Comparison of ENCODE assay signal across 22 cellular contexts in the genomic region with DNA sequence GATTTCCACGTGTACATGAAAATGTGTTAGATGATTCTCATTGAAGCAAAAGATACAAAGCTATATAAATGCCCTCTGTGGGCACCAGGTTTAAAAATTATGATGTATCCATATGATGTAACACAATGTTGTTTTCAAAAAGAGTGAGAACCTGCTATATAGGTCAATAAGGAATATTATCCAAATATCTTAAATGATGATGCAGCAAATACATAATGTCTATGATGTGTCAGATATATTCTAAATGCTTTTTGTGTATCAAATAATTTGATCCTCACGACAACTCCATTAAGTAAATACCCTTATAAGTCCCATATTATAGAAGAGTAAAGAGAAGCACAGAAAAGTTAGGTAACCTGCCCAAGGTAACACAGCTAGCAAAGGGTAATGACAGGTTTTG.
DNase-seq lines count a peak whose midpoint lies in the region; ATAC-seq, FAIRE-seq and TF ChIP-seq lines count a peak whose summit lies in the region.
"Had no signal": no experiment of that assay in that cellular context is flagged by ENCODE, and none has a peak within 500 bp of the region (broad histone marks: within the 10 kb centered on the region; RNA-seq: fewer than 3 reads in every experiment).

No MANE protein-coding gene starts in this region.

- no peaks in the 10 kb centered on the region for H3K4me1 ChIP-seq in HepG2 (ENCODE audit: insufficient read depth, low read length)
- no peaks in the 10 kb centered on the region for H3K4me1 ChIP-seq in right lobe of liver
- H3K4me1 ChIP-seq in PC-3 (ENCODE audit: insufficient read depth, low read length), result peaks cover 43% of the 10 kb centered on the region
- H3K4me1 ChIP-seq: BLaER1, Caco-2 had no signal

- 1% methylated on average over 2 of the region's 2 CpGs for WGBS in HepG2 (ENCODE audit: low lambda C conversion rate)
- 70% methylated on average over 2 of the region's 2 CpGs for WGBS in right lobe of liver (ENCODE audit: insufficient coverage, low coverage, low lambda C conversion rate, missing lambda C conversion rate)

- H3K27ac ChIP-seq in HepG2 (ENCODE audit: extremely low read length, insufficient read depth, low read length), result no peak overlapping the region
- no peak overlapping the region for H3K27ac ChIP-seq in right lobe of liver
- peak overlapping the region; percentile 52 for H3K27ac ChIP-seq in PC-3 (ENCODE audit: low read length)
- H3K27ac ChIP-seq: 22Rv1, BLaER1 had no signal

- TF ChIP-seq POLR2A in HepG2 (IDR thresholded peaks at IDR 0.05; ENCODE audit: insufficient read depth in 1 of 2, low read depth in 2 of 2, low read length in 2 of 2) (no peak), right lobe of liver (IDR thresholded peaks at IDR 0.05) (no peak)

- POLR2A ChIA-PET in HepG2 (lab: Yijun Ruan, JAX), result no interaction called here
- POLR2A ChIA-PET in PC-3 (lab: Charles Lee; ENCODE audit: unreplicated experiment), result no interaction called here

- in situ Hi-C loops in HepG2 (cut with HindIII; ENCODE audit: extremely low pct_ligation_motif_present, low pct_unique_long_range_greater_than_20kb), result no loop called here

- TF ChIP-seq EP300 in HepG2 (IDR thresholded peaks at IDR 0.05; ENCODE audit: low read depth in 2 of 2, low read length in 2 of 2), result no peak
- no peak for TF ChIP-seq EP300 in HepG2 (CRISPR knock-in tag; IDR thresholded peaks at IDR 0.05; ENCODE audit: borderline replicate concordance)

- no peaks in the 10 kb centered on the region for H3K27me3 ChIP-seq in HepG2 (ENCODE audit: control insufficient read depth in 1 of 2, insufficient read depth in 2 of 2, low read length in 2 of 2)
- no peaks in the 10 kb centered on the region for H3K27me3 ChIP-seq in right lobe of liver
- H3K27me3 ChIP-seq in PC-3 (ENCODE audit: low read length), result no peaks in the 10 kb centered on the region
- H3K27me3 ChIP-seq: BE2C, BLaER1 had no signal

- H3K79me2 ChIP-seq in HepG2 (ENCODE audit: insufficient read depth, low read length) (no peaks in the 10 kb centered on the region), PC-3 (ENCODE audit: low read length) (no peaks in the 10 kb centered on the region)

- TF ChIP-seq RAD21 in HepG2 (CRISPR knock-in tag; IDR thresholded peaks at IDR 0.05), result no peak

- H3K9me3 ChIP-seq in HepG2 (ENCODE audit: low read length), result no peaks in the 10 kb centered on the region
- no peaks in the 10 kb centered on the region for H3K9me3 ChIP-seq in right lobe of liver
- H3K9me3 ChIP-seq in PC-3 (ENCODE audit: low read length), result no peaks in the 10 kb centered on the region
- H3K9me3 ChIP-seq: BE2C, BLaER1, Caco-2 had no signal

- no peak overlapping the region for H3K4me2 ChIP-seq in HepG2 (ENCODE audit: low read depth, low read length)
- no peak overlapping the region for H3K4me2 ChIP-seq in PC-3 (ENCODE audit: low read length)
- H3K4me2 ChIP-seq: BLaER1 had no signal

- H2AFZ ChIP-seq in HepG2 (ENCODE audit: low read length), result no peak overlapping the region
- no peak overlapping the region for H2AFZ ChIP-seq in PC-3 (ENCODE audit: low read length)

- H3K9ac ChIP-seq in HepG2 (ENCODE audit: insufficient read depth, low read depth, low read length) (no peak overlapping the region), PC-3 (ENCODE audit: low read length) (no peak overlapping the region)
- H3K9ac ChIP-seq: BLaER1 had no signal

- H3K36me3 ChIP-seq in HepG2 (replicated peaks in 1 of 2; ENCODE audit: control insufficient read depth in 1 of 2, insufficient read depth in 2 of 2, low read length in 2 of 2), result no peaks in the 10 kb centered on the region
- H3K36me3 ChIP-seq in right lobe of liver, result no peaks in the 10 kb centered on the region
- no peaks in the 10 kb centered on the region for H3K36me3 ChIP-seq in PC-3 (ENCODE audit: low read depth, low read length)
- H3K36me3 ChIP-seq: BE2C, BLaER1 had no signal

- BruUV-seq in HepG2 (replicated peaks; lab: Mats Ljungman, UMichigan) (no TSS peak), PC-3 (replicated peaks; lab: Mats Ljungman, UMichigan) (no TSS peak)

- no peaks in the 10 kb centered on the region; the same call in 1 of the 2 replicates for H3K9me2 ChIP-seq in PC-3 (replicated peaks; ENCODE audit: low read length)

- CTCF ChIA-PET in HepG2 (lab: Yijun Ruan, JAX; ENCODE audit: low intra/inter-chr PET ratio, low total read pairs) (no interaction called here), PC-3 (lab: Charles Lee) (interaction anchor here (0.6 kb wide), 2 partner anchors 348 to 1034 kb away, joined by 3 to 10 read pairs; no protein-coding TSS in a partner anchor)

- DNase-seq in HepG2 (ENCODE audit: low spot score), result no peak
- no peak for DNase-seq in right lobe of liver
- no peak for DNase-seq in PC-3
- DNase-seq in activated CD4-positive, CD25-positive, alpha-beta regulatory T cell treated with anti-CD3 and anti-CD28 coated beads, Interleukin-2, amount 50 U/mL, for 72 hours, result no peak
- DNase-seq: ACHN; BE2C; C1 segment of cervical spinal cord; Caco-2; Calu3; CD4-positive, alpha-beta T cell; CD8-positive, alpha-beta T cell; DMS79; DND-41; EL; GDM1 had no signal

- no peaks in the 10 kb centered on the region for H4K20me1 ChIP-seq in HepG2 (ENCODE audit: insufficient read depth, low read length)
- H4K20me1 ChIP-seq in PC-3 (ENCODE audit: low read length), result no peaks in the 10 kb centered on the region
- H4K20me1 ChIP-seq: BLaER1 had no signal

- FAIRE-seq in HepG2 (lab: Jason Lieb, UNC) (no peak), islet of Langerhans (lab: Jason Lieb, UNC) (peak; percentile 73)
- FAIRE-seq: GM12878, GM12892, GM18507 had no signal

- H3F3A ChIP-seq in PC-3 (ENCODE audit: low read length, unreplicated experiment), result peaks cover 3% of the 10 kb centered on the region

- ATAC-seq in HepG2, result no peak
- ATAC-seq in right lobe of liver, result no peak
- ATAC-seq in PC-3, result no peak
- no peak for ATAC-seq in GM21381 (IDR thresholded peaks at IDR 0.05; ENCODE audit: unreplicated experiment)
- ATAC-seq: CD8-positive, alpha-beta T cell had no signal

- H3K4me3 ChIP-seq in HepG2 (replicated peaks in 1 of 3; ENCODE audit: insufficient read depth in 1 of 3, low read depth in 2 of 3, low read length in 3 of 3) (no peak overlapping the region), right lobe of liver (no peak overlapping the region), PC-3 (ENCODE audit: low read length) (no peak overlapping the region)
- H3K4me3 ChIP-seq: BLaER1, GM12878 had no signal

- intact Hi-C loops in HepG2 (cut with micrococcal nuclease; ENCODE audit: unreplicated experiment) (no loop called here), right lobe of liver (cut with DNase I) (no loop called here), PC-3 (cut with micrococcal nuclease) (loop anchor here (5.0 kb wide), 2 partner anchors 242 to 847 kb away; no protein-coding TSS in a partner anchor)

- TF ChIP-seq CTCF in HepG2 (CRISPR knock-in tag; IDR thresholded peaks at IDR 0.05) (no peak), right lobe of liver (IDR thresholded peaks at IDR 0.05) (no peak), PC-3 (conservative IDR thresholded peaks at IDR 0.05; ENCODE audit: low read depth, low read length) (no peak)

TF ChIP-seq in HepG2, 621 proteins besides CTCF, POLR2A, EP300 and RAD21:
- TF ChIP-seq MAFK (conservative IDR thresholded peaks at IDR 0.05 in 1 of 2, IDR thresholded peaks at IDR 0.05 in 1 of 2; ENCODE audit: low read length in 2 of 2), result peak; percentile 61 to 75; a peak in 3 of 4 replicates
- TF ChIP-seq SMAD9 (CRISPR knock-in tag; IDR thresholded peaks at IDR 0.05), result no peak
- peak; percentile 75 for TF ChIP-seq MAFF (IDR thresholded peaks at IDR 0.05; ENCODE audit: low read depth, low read length)
